ENCODE assay signal across 2 cellular contexts in the genomic region with DNA sequence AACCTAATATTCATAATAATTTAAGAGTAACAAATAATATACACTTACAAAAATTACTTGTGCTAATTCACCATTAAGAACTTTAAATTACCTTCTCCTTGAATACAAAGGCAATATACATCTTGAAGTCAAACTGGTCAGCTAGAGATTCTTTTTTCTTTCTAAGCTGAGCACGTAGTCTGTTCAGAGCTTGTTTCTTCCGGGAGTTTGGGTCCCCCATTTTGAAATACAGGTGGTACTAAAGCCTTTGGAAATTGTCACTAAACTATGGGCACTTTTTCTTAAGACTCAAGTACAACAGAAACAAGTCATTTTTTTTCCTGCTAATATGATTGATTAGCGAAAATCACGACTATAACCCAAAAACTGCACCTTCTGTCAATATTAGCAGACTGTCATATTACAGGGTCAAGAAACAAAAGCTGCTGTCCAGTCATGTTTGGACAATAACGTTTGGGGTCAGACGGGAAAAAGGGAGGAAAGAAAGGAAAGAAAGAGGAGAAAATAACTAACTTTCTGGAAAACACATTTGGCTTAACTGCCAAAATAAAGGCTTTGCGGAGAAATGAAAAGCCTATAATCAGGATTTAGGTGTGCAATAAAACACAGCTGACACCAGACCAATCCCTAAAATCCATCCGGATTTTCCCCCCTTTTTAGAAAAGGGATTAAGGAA.
TF ChIP-seq lines count a peak whose summit lies in the region.

No MANE protein-coding gene starts in this region.

TF ChIP-seq in A549, 52 proteins besides CTCF, POLR2A, EP300 and RAD21:
- no peak for TF ChIP-seq TFCP2L1 (CRISPR knock-in tag; IDR thresholded peaks at IDR 0.05)
- TF ChIP-seq, protein P1, sequence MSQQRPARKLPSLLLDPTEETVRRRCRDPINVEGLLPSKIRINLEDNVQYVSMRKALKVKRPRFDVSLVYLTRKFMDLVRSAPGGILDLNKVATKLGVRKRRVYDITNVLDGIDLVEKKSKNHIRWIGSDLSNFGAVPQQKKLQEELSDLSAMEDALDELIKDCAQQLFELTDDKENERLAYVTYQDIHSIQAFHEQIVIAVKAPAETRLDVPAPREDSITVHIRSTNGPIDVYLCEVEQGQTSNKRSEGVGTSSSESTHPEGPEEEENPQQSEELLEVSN (IDR thresholded peaks at IDR 0.05; ENCODE audit: borderline replicate concordance, low read depth), result no peak
- TF ChIP-seq BHLHE40 (IDR thresholded peaks at IDR 0.05; ENCODE audit: low read depth, low read length), result no peak
- TF ChIP-seq, protein P2, sequence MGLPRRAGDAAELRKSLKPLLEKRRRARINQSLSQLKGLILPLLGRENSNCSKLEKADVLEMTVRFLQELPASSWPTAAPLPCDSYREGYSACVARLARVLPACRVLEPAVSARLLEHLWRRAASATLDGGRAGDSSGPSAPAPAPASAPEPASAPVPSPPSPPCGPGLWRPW (IDR thresholded peaks at IDR 0.05), result no peak
- TF ChIP-seq TP53 (CRISPR knock-in tag; IDR thresholded peaks at IDR 0.05), result no peak
- TF ChIP-seq, protein P3, sequence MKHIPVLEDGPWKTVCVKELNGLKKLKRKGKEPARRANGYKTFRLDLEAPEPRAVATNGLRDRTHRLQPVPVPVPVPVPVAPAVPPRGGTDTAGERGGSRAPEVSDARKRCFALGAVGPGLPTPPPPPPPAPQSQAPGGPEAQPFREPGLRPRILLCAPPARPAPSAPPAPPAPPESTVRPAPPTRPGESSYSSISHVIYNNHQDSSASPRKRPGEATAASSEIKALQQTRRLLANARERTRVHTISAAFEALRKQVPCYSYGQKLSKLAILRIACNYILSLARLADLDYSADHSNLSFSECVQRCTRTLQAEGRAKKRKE (CRISPR knock-in tag; IDR thresholded peaks at IDR 0.05; ENCODE audit: low read depth), result no peak
- no peak for TF ChIP-seq HOXA7 (CRISPR knock-in tag; IDR thresholded peaks at IDR 0.05)
- no peak for TF ChIP-seq ZC3H11A (IDR thresholded peaks at IDR 0.05)
- TF ChIP-seq RARB (CRISPR knock-in tag; IDR thresholded peaks at IDR 0.05), result no peak
- TF ChIP-seq HDAC2 (IDR thresholded peaks at IDR 0.05), result no peak
- no peak for TF ChIP-seq JUNB (IDR thresholded peaks at IDR 0.05)
- TF ChIP-seq, protein P4, sequence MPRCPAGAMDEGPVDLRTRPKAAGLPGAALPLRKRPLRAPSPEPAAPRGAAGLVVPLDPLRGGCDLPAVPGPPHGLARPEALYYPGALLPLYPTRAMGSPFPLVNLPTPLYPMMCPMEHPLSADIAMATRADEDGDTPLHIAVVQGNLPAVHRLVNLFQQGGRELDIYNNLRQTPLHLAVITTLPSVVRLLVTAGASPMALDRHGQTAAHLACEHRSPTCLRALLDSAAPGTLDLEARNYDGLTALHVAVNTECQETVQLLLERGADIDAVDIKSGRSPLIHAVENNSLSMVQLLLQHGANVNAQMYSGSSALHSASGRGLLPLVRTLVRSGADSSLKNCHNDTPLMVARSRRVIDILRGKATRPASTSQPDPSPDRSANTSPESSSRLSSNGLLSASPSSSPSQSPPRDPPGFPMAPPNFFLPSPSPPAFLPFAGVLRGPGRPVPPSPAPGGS (IDR thresholded peaks at IDR 0.05), result no peak
- TF ChIP-seq MAZ (IDR thresholded peaks at IDR 0.05; ENCODE audit: borderline replicate concordance, low read depth, low read length), result no peak

TF ChIP-seq in IMR-90, 13 proteins besides CTCF, POLR2A, EP300 and RAD21:
- TF ChIP-seq MAZ (IDR thresholded peaks at IDR 0.05; ENCODE audit: borderline replicate concordance, low read depth, low read length), result no peak
- TF ChIP-seq, protein P5, sequence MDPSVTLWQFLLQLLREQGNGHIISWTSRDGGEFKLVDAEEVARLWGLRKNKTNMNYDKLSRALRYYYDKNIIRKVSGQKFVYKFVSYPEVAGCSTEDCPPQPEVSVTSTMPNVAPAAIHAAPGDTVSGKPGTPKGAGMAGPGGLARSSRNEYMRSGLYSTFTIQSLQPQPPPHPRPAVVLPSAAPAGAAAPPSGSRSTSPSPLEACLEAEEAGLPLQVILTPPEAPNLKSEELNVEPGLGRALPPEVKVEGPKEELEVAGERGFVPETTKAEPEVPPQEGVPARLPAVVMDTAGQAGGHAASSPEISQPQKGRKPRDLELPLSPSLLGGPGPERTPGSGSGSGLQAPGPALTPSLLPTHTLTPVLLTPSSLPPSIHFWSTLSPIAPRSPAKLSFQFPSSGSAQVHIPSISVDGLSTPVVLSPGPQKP (IDR thresholded peaks at IDR 0.05; ENCODE audit: borderline replicate concordance, low read depth, low read length), result no peak
- no peak for TF ChIP-seq FOS (IDR thresholded peaks at IDR 0.05; ENCODE audit: low read depth, low read length)
- no peak for TF ChIP-seq CHD1 (IDR thresholded peaks at IDR 0.05; ENCODE audit: low read depth, low read length)
TF ChIP-seq in IMR-90: peak in this region for 0.
